Comparison of ENCODE assay signal across 9 cellular contexts in the genomic region with DNA sequence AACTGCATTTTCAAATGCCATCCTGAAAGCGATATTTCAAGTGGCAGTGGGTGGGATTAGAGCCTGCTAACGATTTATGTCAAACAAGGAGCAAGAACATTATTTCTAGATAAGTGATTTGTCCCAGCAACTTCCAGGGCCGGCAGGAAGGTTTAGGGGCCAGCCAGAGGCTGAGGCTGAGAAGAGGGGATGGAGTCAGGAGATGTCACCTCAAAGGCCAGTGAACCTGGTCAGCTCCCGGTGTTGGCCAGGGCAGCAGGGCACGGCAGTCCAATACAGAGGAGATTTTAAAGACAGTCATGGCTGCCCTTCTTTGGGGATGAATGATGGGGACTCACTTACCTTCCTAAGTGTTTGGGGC.
A peak's percentile ranks its signal among the peaks of the same experiment; 100 is the strongest.
DNase-seq lines count a peak whose midpoint lies in the region; ATAC-seq and TF ChIP-seq lines count a peak whose summit lies in the region.
"Had no signal": no experiment of that assay in that cellular context is flagged by ENCODE, and none has a peak within 500 bp of the region (broad histone marks: within the 10 kb centered on the region; RNA-seq: fewer than 3 reads in every experiment).

No MANE protein-coding gene starts in this region.

- H3K4me1 Mint-ChIP-seq in chondrocyte (ENCODE audit: low read depth), result peaks cover 65% of the 10 kb centered on the region
- H3K4me1 Mint-ChIP-seq in nephron, result peaks cover 68% of the 10 kb centered on the region

- peaks cover 38% of the 10 kb centered on the region for H3K4me1 ChIP-seq in A673 (ENCODE audit: insufficient read depth, low read length, poor library complexity, severe bottlenecking)
- peaks cover 53% of the 10 kb centered on the region for H3K4me1 ChIP-seq in HUES48 (ENCODE audit: control insufficient read depth, insufficient read depth, low read length)

- H3K36me3 ChIP-seq in A673 (ENCODE audit: insufficient read depth, low read length, poor library complexity, severe bottlenecking), result no peaks in the 10 kb centered on the region
- H3K36me3 ChIP-seq in HUES48 (ENCODE audit: control insufficient read depth, insufficient read depth, low read length), result no peaks in the 10 kb centered on the region

- intact Hi-C loops in A673 (cut with micrococcal nuclease; ENCODE audit: unreplicated experiment), result no loop called here

- H3K27ac ChIP-seq in A673 (ENCODE audit: low read depth, low read length, poor library complexity, severe bottlenecking) (peak overlapping the region; percentile 60), HUES48 (ENCODE audit: low read depth, low read length) (no peak overlapping the region)

- DNase-seq in A673 (ENCODE audit: low spot score), result peak; percentile 36
- no peak for DNase-seq in chondrocyte (ENCODE audit: low spot score)
- no peak for DNase-seq in mesenteric fat pad (ENCODE audit: low spot score)
- DNase-seq in HuH-7 (ENCODE audit: low spot score), result no peak
- DNase-seq: DMS153 had no signal

- no peak overlapping the region for H3K9ac ChIP-seq in HUES48 (ENCODE audit: low read depth, low read length)

- H3K36me3 Mint-ChIP-seq in chondrocyte (ENCODE audit: low read depth) (peaks cover 2% of the 10 kb centered on the region), nephron (ENCODE audit: low read depth) (peaks cover 12% of the 10 kb centered on the region)

- TF ChIP-seq CTCF in A673 (conservative IDR thresholded peaks at IDR 0.05; ENCODE audit: low read depth, low read length) (no peak), chondrocyte (IDR thresholded peaks at IDR 0.05) (no peak), nephron (IDR thresholded peaks at IDR 0.05; ENCODE audit: unreplicated experiment in 3 of 3) (no peak)

- H3K4me3 Mint-ChIP-seq in chondrocyte (ENCODE audit: unreplicated experiment) (peak overlapping the region; percentile 61), nephron (peak overlapping the region; percentile 78 to 82 (median 82))

- POLR2A ChIA-PET in A673 (lab: Charles Lee; ENCODE audit: low non-redundant PET), result no interaction called here

- CTCF ChIA-PET in A673 (lab: Charles Lee), result no interaction called here

- BruUV-seq in A673 (replicated peaks; lab: Mats Ljungman, UMichigan), result no TSS peak

- no peaks in the 10 kb centered on the region for H3K9me3 Mint-ChIP-seq in chondrocyte (ENCODE audit: low read depth)
- no peaks in the 10 kb centered on the region for H3K9me3 Mint-ChIP-seq in nephron

- H3K27me3 Mint-ChIP-seq in chondrocyte (ENCODE audit: low read depth) (no peaks in the 10 kb centered on the region), nephron (ENCODE audit: low read depth) (peaks cover 4% of the 10 kb centered on the region)

- peak overlapping the region; percentile 64 for H3K4me3 ChIP-seq in A673 (ENCODE audit: low read depth, low read length, poor library complexity, severe bottlenecking)
- H3K4me3 ChIP-seq in HUES48 (ENCODE audit: low read depth, low read length), result peak overlapping the region; percentile 63

- H3K9me3 ChIP-seq in A673 (ENCODE audit: low read depth, low read length, poor library complexity, severe bottlenecking), result no peaks in the 10 kb centered on the region
- H3K9me3 ChIP-seq in HUES48 (ENCODE audit: control insufficient read depth, insufficient read depth, low read length), result no peaks in the 10 kb centered on the region

- no peak for ATAC-seq in HG03469 (IDR thresholded peaks at IDR 0.05; ENCODE audit: unreplicated experiment)
- no peak for ATAC-seq in HG02623 (IDR thresholded peaks at IDR 0.05; ENCODE audit: unreplicated experiment)

- H3K27ac Mint-ChIP-seq in chondrocyte (ENCODE audit: unreplicated experiment) (peak overlapping the region; percentile 63), nephron (peak overlapping the region; percentile 5 to 86 (median 17))

- H3K27me3 ChIP-seq in A673 (replicated peaks; ENCODE audit: insufficient read depth, low read depth, low read length, poor library complexity) (no peaks in the 10 kb centered on the region), HUES48 (ENCODE audit: control insufficient read depth, insufficient read depth, low read length) (peaks cover 66% of the 10 kb centered on the region)
